In genomic region chr7:8291742-8292141, GRCh38 we compare ENCODE assay signal across 20 cellular contexts. TPM values are rescaled to one million over a fixed set of nuclear protein-coding genes. Genes with fewer than 3 reads are reported as not detected.
DNase-seq lines count a peak whose midpoint lies in the region; ATAC-seq, FAIRE-seq and TF ChIP-seq lines count a peak whose summit lies in the region.
"Had no signal": no experiment of that assay in that cellular context is flagged by ENCODE, and none has a peak within 500 bp of the region (broad histone marks: within the 10 kb centered on the region; RNA-seq: fewer than 3 reads in every experiment).

No MANE protein-coding gene starts in this region.

- H3K4ac ChIP-seq in H1 (replicated peaks; ENCODE audit: insufficient read length, low read depth, low read length): no peak overlapping the region

- TF ChIP-seq RAD21 in H1 (IDR thresholded peaks at IDR 0.05 in 1 of 2, conservative IDR thresholded peaks at IDR 0.05 in 1 of 2; ENCODE audit: low read depth in 2 of 2, low read length in 2 of 2): no peak

- no peak overlapping the region for H4K5ac ChIP-seq in H1 (ENCODE audit: insufficient read length, low read depth, low read length)

- H3K9me3 ChIP-seq in BE2C: no peaks in the 10 kb centered on the region
- no peaks in the 10 kb centered on the region for H3K9me3 ChIP-seq in H1 (ENCODE audit: insufficient read depth in 2 of 2, low read depth in 1 of 2, low read length in 1 of 2)
- H3K9me3 ChIP-seq: SJSA1 had no signal

- no peak overlapping the region for H4K91ac ChIP-seq in H1 (replicated peaks; ENCODE audit: insufficient read length, low read length)

- H3K18ac ChIP-seq in H1 (ENCODE audit: extremely low read depth, low read length): no peak overlapping the region

- no peak for ATAC-seq in HG03139 (IDR thresholded peaks at IDR 0.05; ENCODE audit: unreplicated experiment)

- CTCF ChIA-PET in H1 (lab: Charles Lee; ENCODE audit: partially characterized antibody): interaction anchor here (1.1 to 2.3 kb wide), 4 partner anchors 11 to 256 kb away, joined by 3 to 10 read pairs (median 4); no protein-coding TSS in a partner anchor

- no peak overlapping the region for H3K27ac ChIP-seq in H1 (ENCODE audit: low read depth, low read length)
- H3K27ac ChIP-seq in caudate nucleus (ENCODE audit: low read depth, low read length): no peak overlapping the region
- H3K27ac ChIP-seq: SJSA1 had no signal

- no peak overlapping the region for H2AK5ac ChIP-seq in H1 (ENCODE audit: low read depth, low read length)

- H3K27me3 ChIP-seq in BE2C (no peaks in the 10 kb centered on the region), H1 (replicated peaks in 1 of 4; ENCODE audit: control insufficient read depth in 3 of 4, extremely low read depth in 1 of 4, insufficient read depth in 3 of 4, low read length in 3 of 4) (no peaks in the 10 kb centered on the region)
- H3K27me3 ChIP-seq: SJSA1 had no signal

- H3K36me3 ChIP-seq in BE2C (no peaks in the 10 kb centered on the region), H1 (ENCODE audit: control insufficient read depth in 2 of 4, insufficient read depth in 4 of 4, low read length in 3 of 4) (no peaks in the 10 kb centered on the region)
- H3K36me3 ChIP-seq: SJSA1 had no signal

- H3K4me3 ChIP-seq in BE2C (ENCODE audit: low read depth, low read length): no peak overlapping the region
- H3K4me3 ChIP-seq in H1 (ENCODE audit: extremely low read depth in 1 of 4, insufficient read depth in 2 of 4, low read depth in 3 of 4, low read length in 4 of 4): no peak overlapping the region
- H3K4me3 ChIP-seq: SJSA1 had no signal

- no peak overlapping the region for H3K56ac ChIP-seq in H1 (replicated peaks; ENCODE audit: insufficient read length, low read depth, low read length)

- no peak overlapping the region for H2BK5ac ChIP-seq in H1 (ENCODE audit: low read depth, low read length)

- peak overlapping the region; percentile 3; the same call in 1 of the 2 replicates for H2AFZ ChIP-seq in H1 (ENCODE audit: low read length)

- H3K9ac ChIP-seq in H1 (replicated peaks in 1 of 4; ENCODE audit: extremely low read depth in 1 of 4, low read depth in 3 of 4, low read length in 3 of 4): no peak overlapping the region

- TF ChIP-seq CTCF in BE2C (IDR thresholded peaks at IDR 0.05; ENCODE audit: low read depth, low read length): no peak
- TF ChIP-seq CTCF in H1 (IDR thresholded peaks at IDR 0.05; ENCODE audit: control extremely low read depth in 1 of 3, insufficient read depth in 1 of 3, low read depth in 1 of 3, low read length in 3 of 3): no peak

- FAIRE-seq in H1 (lab: Jason Lieb, UNC): no peak
- FAIRE-seq: GM19239 had no signal

- H2BK12ac ChIP-seq in H1 (ENCODE audit: low read depth, low read length): peak overlapping the region; percentile 80; the same call in 1 of the 2 replicates

- no peak for TF ChIP-seq POLR2A in H1 (IDR thresholded peaks at IDR 0.05; ENCODE audit: control extremely low read depth in 1 of 2, low read depth in 2 of 2, low read length in 2 of 2)

- no peak overlapping the region for H3K23ac ChIP-seq in H1 (ENCODE audit: insufficient read length)

- WGBS in H1 (ENCODE audit: extremely low coverage in 1 of 2, insufficient coverage in 1 of 2, insufficient read length in 1 of 2, insufficient replicate concordance in 2 of 2, low coverage in 1 of 2, low lambda C conversion rate in 2 of 2, missing lambda C conversion rate in 1 of 2), 2 experiments: 88% methylated on average over 3 of the region's 3 CpGs; no CpG with 5 or more reads in 1 of the 2 experiments

- H3K4me1 ChIP-seq in BE2C: peaks cover 50% of the 10 kb centered on the region
- H3K4me1 ChIP-seq in H1 (replicated peaks in 1 of 4; ENCODE audit: control insufficient read depth in 3 of 4, insufficient read depth in 4 of 4, low read length in 3 of 4): no peaks in the 10 kb centered on the region; a peak in 1 of 7 replicates
- H3K4me1 ChIP-seq: SJSA1 had no signal

- no peak overlapping the region for H3K4me2 ChIP-seq in H1 (ENCODE audit: insufficient read depth in 1 of 2, low read depth in 2 of 2, low read length in 2 of 2)

- peak; percentile 16 for DNase-seq in NCI-H1105 treated with DMSO at 0.1 percent for 48 hours (lab: John Stamatoyannopoulos, UW)
- no peak for DNase-seq in NCI-H1105 (lab: John Stamatoyannopoulos, UW)
- DNase-seq in BE2C: peak; percentile 76
- DNase-seq in SK-N-DZ (ENCODE audit: low spot score): peak; percentile 96
- DNase-seq in H1 (ENCODE audit: low read depth in 1 of 2, low spot score in 2 of 2): no peak
- no peak for DNase-seq in caudate nucleus (lab: John Stamatoyannopoulos, UW)
- no peak for DNase-seq in stimulated activated naive CD4-positive, alpha-beta T cell treated with Interleukin-2 at 50 U/mL for 16 hours (lab: John Stamatoyannopoulos, UW)
- DNase-seq: H7, HFFc6, IMR-90, KG1, MM.1S, NCI-H1694, NCI-H2227 treated with DMSO at 0.1 percent for 48 hours, Right ventricle myocardium superior, RPMI8226 had no signal

- no peak overlapping the region for H3K14ac ChIP-seq in H1 (ENCODE audit: insufficient read length)

- no peak overlapping the region for H2BK120ac ChIP-seq in H1 (replicated peaks; ENCODE audit: low read depth, low read length)

- no peaks in the 10 kb centered on the region for H4K20me1 ChIP-seq in H1 (replicated peaks in 1 of 2; ENCODE audit: control insufficient read depth in 1 of 2, insufficient read depth in 2 of 2, low read length in 2 of 2)

- POLR2A ChIA-PET in H1 (lab: Charles Lee; ENCODE audit: partially characterized antibody): interaction anchor here (0.6 to 0.9 kb wide), 2 partner anchors 12 to 44 kb away, joined by 3 read pairs; no protein-coding TSS in a partner anchor

- H3K79me2 ChIP-seq in H1 (ENCODE audit: control insufficient read depth in 1 of 2, insufficient read depth in 2 of 2, low read length in 2 of 2): no peaks in the 10 kb centered on the region

- H2BK20ac ChIP-seq in H1 (ENCODE audit: low read length): no peak overlapping the region

- no peak overlapping the region for H2BK15ac ChIP-seq in H1 (ENCODE audit: low read length)

- no peak for TF ChIP-seq EP300 in H1 (IDR thresholded peaks at IDR 0.05; ENCODE audit: borderline replicate concordance in 1 of 2, low read depth in 2 of 2, low read length in 2 of 2)

- H3K79me1 ChIP-seq in H1 (ENCODE audit: low read depth, low read length): no peaks in the 10 kb centered on the region

- no peak overlapping the region for H4K8ac ChIP-seq in H1 (ENCODE audit: extremely low read depth, insufficient read depth, low read length)

- no peaks in the 10 kb centered on the region for H3K23me2 ChIP-seq in H1 (ENCODE audit: low read depth, low read length)

TF ChIP-seq in H1, 55 proteins besides CTCF, POLR2A, EP300 and RAD21 (continues in another document):
- TF ChIP-seq ZNF274 (IDR thresholded peaks at IDR 0.05; ENCODE audit: borderline replicate concordance, extremely low read depth, low read length) (no peak), GTF2F1 (IDR thresholded peaks at IDR 0.05; ENCODE audit: borderline replicate concordance, low read depth, low read length) (no peak), CBX8 (IDR thresholded peaks at IDR 0.05; ENCODE audit: borderline replicate concordance, low read depth, low read length) (no peak), E2F6 (IDR thresholded peaks at IDR 0.05) (no peak), BCL11A (IDR thresholded peaks at IDR 0.05; ENCODE audit: low read depth in 2 of 2, low read length in 2 of 2) (no peak), CHD2 (IDR thresholded peaks at IDR 0.05; ENCODE audit: low read length) (no peak)

RNA-seq across cellular contexts. Expression of gene ICA1, which starts 29.8 kb away (rescaled TPM):
- polyA plus RNA-seq in BE2C (2012; ENCODE audit: insufficient read depth, insufficient read length, low read depth): 95.4 TPM
- 195 and 220 TPM in 2 replicates for polyA plus RNA-seq in SK-N-DZ (2014; cell fraction: cytosol; rRNA removed)
- 258 and 321 TPM in 2 replicates for polyA plus RNA-seq in SK-N-DZ (2014; cell fraction: nucleus; rRNA removed)
- 36.9 and 37.1 TPM in 2 replicates for total RNA-seq in H1 (2021; fragmentation: NEBNext Ultra II Directional; extraction: Animal tissue kit (Norgen Biotek cat#: 25700))
- polyA plus RNA-seq in H1 (2011; rRNA removed): 9.4 and 14.9 TPM in 2 replicates
- 20.1 TPM for polyA plus RNA-seq in H1 (2011; cell fraction: cytosol; rRNA removed)
- polyA plus RNA-seq in H1 (2011; cell fraction: nucleus; rRNA removed): 32.5 TPM
- polyA plus RNA-seq in H1 (2012, experiment 1 of 2): 30.2 to 43.2 TPM (median 36.3 TPM) in 4 replicates
- polyA plus RNA-seq in H1 (2012, experiment 2 of 2): 5.6 TPM
- 40.4 TPM for polyA plus RNA-seq in H1 (2013, experiment 1 of 2)
- 37.6 TPM for polyA plus RNA-seq in H1 (2013, experiment 2 of 2)
- 15.7 and 18.4 TPM in 2 replicates for polyA minus RNA-seq in H1 (2011; rRNA and poly(A)+ RNA removed)
- 10.9 TPM for polyA minus RNA-seq in H1 (2011; cell fraction: cytosol; rRNA and poly(A)+ RNA removed)
- 29.2 TPM for polyA minus RNA-seq in H1 (2011; cell fraction: nucleus; rRNA and poly(A)+ RNA removed)
- total RNA-seq: B cell, HFFc6, IMR-90, SJSA1 had no signal
- polyA plus RNA-seq: IMR-90 had no signal

Comparison
In these comparisons a context has a peak if more than half of its experiments do, and no peak if none do; other contexts are left out.
1. DNase-seq: peak in NCI-H1105 treated with DMSO at 0.1 percent for 48 hours (single experiment), BE2C (single experiment) and SK-N-DZ (single experiment); none in NCI-H1105 (single experiment), H1 (0 of 2), caudate nucleus (0 of 61) and stimulated activated naive CD4-positive, alpha-beta T cell treated with Interleukin-2 at 50 U/mL for 16 hours (single experiment).